In the genomic region with DNA sequence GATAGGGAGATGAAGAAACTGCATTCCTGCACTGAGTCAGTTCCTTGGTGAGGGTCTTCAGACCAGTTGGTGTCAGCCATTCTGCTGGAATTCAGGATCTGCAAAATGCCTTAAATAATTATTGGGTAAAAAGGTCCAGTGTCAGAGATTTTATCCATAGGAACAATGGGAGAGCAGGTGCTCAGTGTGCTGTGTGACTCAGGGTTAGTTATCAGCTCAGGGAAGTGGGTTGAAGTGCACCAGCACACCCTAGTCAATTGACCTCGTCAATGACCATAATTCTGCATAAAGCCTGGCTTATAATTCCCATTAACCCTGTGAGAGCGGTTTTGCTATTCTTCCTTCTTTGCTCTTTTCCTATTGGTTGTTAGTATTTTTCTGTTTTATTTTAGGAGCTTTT, we compare ENCODE assay signal across 28 cellular contexts.
"Had no signal": no experiment of that assay in that cellular context is flagged by ENCODE, and none has a peak within 500 bp of the region (broad histone marks: within the 10 kb centered on the region; RNA-seq: fewer than 3 reads in every experiment).

No MANE protein-coding gene starts in this region.

- DNase-seq: hippocampal formation; kidney glomerular epithelial cell; left cardiac atrium; left lung; lower lobe of right lung; mammary epithelial cell; mesenchymal stem cell; naive B cell; natural killer cell; nephron progenitor cell; occipital lobe; psoas muscle; right lobe of liver; stimulated activated CD4-positive, alpha-beta T cell treated with anti-CD3 and anti-CD28 coated beads, Interleukin-12 subunit alpha, Interleukin-12 subunit beta, amount 100 ng/mL, for 4 hours; stimulated activated CD4-positive, alpha-beta T cell treated with anti-CD3 and anti-CD28 coated beads, Interleukin-15, amount 100 ng/mL, for 24 hours; stimulated activated CD4-positive, alpha-beta T cell treated with anti-CD3 and anti-CD28 coated beads, Interleukin-2, amount 100 ng/mL, for 24 hours; stimulated activated CD4-positive, alpha-beta T cell treated with anti-CD3 and anti-CD28 coated beads, Interleukin-4, amount 100 ng/mL, for 1 hour; stimulated activated naive CD4-positive, alpha-beta T cell; tibial artery; uterus had no signal

- FAIRE-seq: keratinocyte had no signal

- H3K9me3 ChIP-seq: left lung, lower lobe of right lung, neutrophil, psoas muscle, right atrium auricular region, right lobe of liver, suprapubic skin, thoracic aorta, tibial artery, uterus had no signal

- H3K27ac ChIP-seq: left lung, lower lobe of right lung, neural progenitor cell, neutrophil, parathyroid adenoma, psoas muscle, right atrium auricular region, right lobe of liver, suprapubic skin, thoracic aorta, tibial artery, uterus had no signal

- H3K4me1 ChIP-seq: left lung, lower lobe of right lung, neural progenitor cell, parathyroid adenoma, psoas muscle, right atrium auricular region, right lobe of liver, suprapubic skin, tibial artery, uterus had no signal

- H3K27me3 ChIP-seq: left lung, neural progenitor cell, neutrophil, right atrium auricular region, right lobe of liver, suprapubic skin, tibial artery, uterus had no signal

- ATAC-seq: left cardiac atrium; left lung; lower lobe of right lung; natural killer cell; psoas muscle; right lobe of liver; stimulated activated effector memory CD8-positive, alpha-beta T cell treated with anti-CD3 and anti-CD28 coated beads, Interleukin-12 subunit alpha, Interleukin-12 subunit beta, amount 100 ng/mL, for 72 hours had no signal

- H3K36me3 ChIP-seq: neural progenitor cell, neutrophil, right atrium auricular region, right lobe of liver, thoracic aorta, uterus had no signal

- H3K4me3 ChIP-seq: left lung, lower lobe of right lung, neural progenitor cell, psoas muscle, right atrium auricular region, right lobe of liver, suprapubic skin, thoracic aorta, tibial artery, uterus had no signal
